8 cellular contexts compared by ENCODE assay signal in the genomic region with DNA sequence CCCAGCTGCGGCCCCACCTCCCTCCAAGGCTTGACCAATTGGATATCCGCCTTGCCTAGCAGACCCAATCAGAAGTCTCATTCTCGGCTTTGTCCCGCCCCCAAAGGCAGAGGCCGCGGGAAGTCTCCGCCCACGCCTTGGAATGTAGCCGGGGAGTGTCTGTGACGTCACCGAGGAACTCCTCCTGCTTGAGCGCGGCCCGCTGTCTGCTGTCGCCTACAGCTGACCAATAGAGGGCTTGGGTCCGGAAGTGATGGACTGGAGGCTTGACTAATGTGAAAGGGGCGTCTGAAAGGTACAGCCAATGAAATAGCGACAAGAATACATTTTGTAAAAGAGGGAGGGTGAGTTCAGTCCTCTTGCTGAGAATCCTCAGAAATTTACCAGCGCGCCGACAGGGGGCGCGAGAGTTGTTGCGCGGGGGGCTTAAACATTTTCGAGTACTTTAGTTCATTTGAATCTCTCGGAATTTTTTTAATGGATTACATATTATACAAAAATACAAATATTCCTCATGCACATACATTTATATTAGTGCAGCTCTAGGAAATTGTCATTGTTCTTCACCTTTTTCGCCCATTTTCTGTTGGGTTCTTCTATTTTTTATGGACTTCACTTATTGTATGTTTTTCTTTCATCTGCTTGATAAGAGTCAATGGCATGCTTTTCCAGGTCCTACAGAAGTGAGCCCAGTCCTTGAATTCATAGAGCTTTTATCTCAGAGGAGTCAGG. TPM values are rescaled to one million over a fixed set of nuclear protein-coding genes. Genes with fewer than 3 reads are reported as not detected.
DNase-seq lines count a peak whose midpoint lies in the region; ATAC-seq and TF ChIP-seq lines count a peak whose summit lies in the region.

No MANE protein-coding gene starts in this region.

- H3K4me3 ChIP-seq in Panc1 (ENCODE audit: low read depth in 2 of 2, low read length in 2 of 2) (peak overlapping the region; percentile 83 to 93), esophagus squamous epithelium (peak overlapping the region; percentile 64 to 100 (median 81)), muscle layer of duodenum (ENCODE audit: low read depth in 1 of 2, low read length in 2 of 2) (peak overlapping the region; percentile 93 to 96)

- DNase-seq in DMS79 (lab: John Stamatoyannopoulos, UW): peak; percentile 99
- peak; percentile 99 for DNase-seq in Panc1 (ENCODE audit: low read depth, low spot score)
- peak; percentile 95 for DNase-seq in activated T-helper 1 cell treated with Interleukin-2 at 50 U/mL for 16 hours (ENCODE audit: low read depth)
- peak; percentile 96 for DNase-seq in esophagus squamous epithelium (lab: John Stamatoyannopoulos, UW)
- DNase-seq in stimulated activated CD8-positive, alpha-beta memory T cell treated with anti-CD3 and anti-CD28 coated beads, Interleukin-7, amount 100 ng/mL, for 24 hours (ENCODE audit: low read depth): peak; percentile 89

- ATAC-seq in GM21825 (IDR thresholded peaks at IDR 0.05; ENCODE audit: unreplicated experiment): peak; percentile 96
- peak; percentile 98 for ATAC-seq in Panc1

- WGBS in esophagus squamous epithelium, 2 donors: 4% methylated on average over 13 to 14 of the region's 28 CpGs

- no peak for TF ChIP-seq POLR2A in esophagus squamous epithelium (IDR thresholded peaks at IDR 0.05)

- in situ Hi-C loops in Panc1 (cut with HindIII; ENCODE audit: low pct_unique_long_range_greater_than_20kb, low sequenced_read_pairs): no loop called here

- no TSS peak for BruUV-seq in Panc1 (replicated peaks; lab: Mats Ljungman, UMichigan)

- H3K27ac ChIP-seq in KOPT-K1 (ENCODE audit: low read depth, low read length, poor library complexity, severe bottlenecking) (peak overlapping the region; percentile 62), Panc1 (ENCODE audit: low read length) (peak overlapping the region; percentile 76), esophagus squamous epithelium (peak overlapping the region; percentile 91 to 99 (median 94)), muscle layer of duodenum (ENCODE audit: low read length) (peak overlapping the region; percentile 98)

- intact Hi-C loops in Panc1 (cut with micrococcal nuclease; ENCODE audit: unreplicated experiment) (loop anchor here (5.0 kb wide), 1 partner anchor 735 kb away; no protein-coding TSS in a partner anchor), esophagus squamous epithelium (cut with DNase I) (no loop called here)

- CTCF ChIA-PET in Panc1 (lab: Charles Lee): interaction anchor here (0.6 to 0.9 kb wide), 5 partner anchors 10 to 685 kb away, joined by 3 to 4 read pairs (median 3); no protein-coding TSS in a partner anchor

- H3K27me3 ChIP-seq in Panc1 (ENCODE audit: control insufficient read depth, insufficient read depth, low read length) (no peaks in the 10 kb centered on the region), esophagus squamous epithelium (no peaks in the 10 kb centered on the region), muscle layer of duodenum (ENCODE audit: low read depth, low read length) (no peaks in the 10 kb centered on the region)

- POLR2A ChIA-PET in Panc1 (lab: Charles Lee): no interaction called here

- H3K9me3 ChIP-seq in KOPT-K1 (ENCODE audit: insufficient read depth, low read length, poor library complexity, severe bottlenecking) (no peaks in the 10 kb centered on the region), Panc1 (ENCODE audit: control insufficient read depth, insufficient read depth, low read depth, low read length) (no peaks in the 10 kb centered on the region), esophagus squamous epithelium (no peaks in the 10 kb centered on the region), muscle layer of duodenum (ENCODE audit: control insufficient read depth in 1 of 2, low read length in 2 of 2) (no peaks in the 10 kb centered on the region)

- TF ChIP-seq CTCF in Panc1 (IDR thresholded peaks at IDR 0.05) (peak; percentile 96), esophagus squamous epithelium (IDR thresholded peaks at IDR 0.05) (peak; percentile 87 to 95 (median 89))

- H3K36me3 ChIP-seq in KOPT-K1 (ENCODE audit: insufficient read depth, low read length) (no peaks in the 10 kb centered on the region), Panc1 (ENCODE audit: control insufficient read depth, insufficient read depth, low read length) (no peaks in the 10 kb centered on the region; the same call in 1 of the 2 replicates), esophagus squamous epithelium (no peaks in the 10 kb centered on the region), muscle layer of duodenum (ENCODE audit: control insufficient read depth in 1 of 2, insufficient read depth in 2 of 2, low read length in 2 of 2) (peaks cover 0 to 9% of the 10 kb centered on the region in 2 donors)

- H3K4me1 ChIP-seq in Panc1 (ENCODE audit: control insufficient read depth, insufficient read depth, low read length): peaks cover 10% of the 10 kb centered on the region
- peaks cover 18 to 46% (median 22%) of the 10 kb centered on the region in 3 donors for H3K4me1 ChIP-seq in esophagus squamous epithelium
- peaks cover 9 to 28% of the 10 kb centered on the region in 2 donors for H3K4me1 ChIP-seq in muscle layer of duodenum (ENCODE audit: control insufficient read depth in 1 of 2, insufficient read depth in 2 of 2, low read length in 2 of 2)

RNA-seq across cellular contexts. Expression of gene CREB3L2, which starts 0.4 kb away (rescaled TPM):
- total RNA-seq in Panc1 (2021; ENCODE audit: unreplicated experiment) (22.7 TPM), esophagus squamous epithelium (10 to 100 TPM; 14.9 to 21.9 (median 17.3) TPM)
- polyA plus RNA-seq in Panc1 (2012; ENCODE audit: insufficient read length): 7.2 TPM

Comparison
In these comparisons a context has a peak if more than half of its experiments do, and no peak if none do; other contexts are left out.
1. Peak in every context shown above with its lines: DNase-seq, ATAC-seq, H3K4me3 ChIP-seq and H3K27ac ChIP-seq.